In the genomic region with DNA sequence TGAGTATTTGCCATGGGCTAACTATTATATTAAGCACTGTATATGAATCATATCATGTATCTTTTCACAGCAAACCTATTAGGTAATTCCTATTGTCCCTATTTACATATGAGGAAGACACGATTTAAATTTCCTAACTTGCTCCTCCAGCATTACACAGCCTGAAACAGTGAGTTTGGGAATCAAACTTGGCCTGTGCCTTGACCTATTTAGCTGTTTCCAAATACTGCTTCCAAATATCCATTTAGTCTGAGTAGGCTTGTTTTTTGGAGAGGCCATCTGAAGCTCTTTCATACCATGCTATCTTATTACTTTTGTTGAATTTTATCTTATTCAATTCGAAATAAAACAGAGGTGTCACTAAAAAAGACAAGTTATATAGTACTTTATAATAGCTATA, we compare ENCODE assay signal across 19 cellular contexts.
DNase-seq lines count a peak whose midpoint lies in the region; ATAC-seq, FAIRE-seq and TF ChIP-seq lines count a peak whose summit lies in the region.
"Had no signal": no experiment of that assay in that cellular context is flagged by ENCODE, and none has a peak within 500 bp of the region (broad histone marks: within the 10 kb centered on the region; RNA-seq: fewer than 3 reads in every experiment).

No MANE protein-coding gene starts in this region.

- WGBS in gastroesophageal sphincter (ENCODE audit: low coverage in 1 of 2), 2 donors = 63 to 71% methylated on average over 2 of the region's 2 CpGs

- POLR2A ChIA-PET in activated CD4-positive, alpha-beta memory T cell treated with anti-CD3 and anti-CD28 coated beads, Interleukin-2, amount 10 ng/mL, durations not matched to agents 7 days and 5 days (lab: Charles Lee) = no interaction called here

- H3K27me3 ChIP-seq in gastroesophageal sphincter = no peaks in the 10 kb centered on the region
- no peaks in the 10 kb centered on the region for H3K27me3 ChIP-seq in keratinocyte (ENCODE audit: control insufficient read depth, extremely low read depth, insufficient read depth, low read length)

- H3K4me3 ChIP-seq in gastroesophageal sphincter = no peak overlapping the region
- no peak overlapping the region for H3K4me3 ChIP-seq in keratinocyte (ENCODE audit: control insufficient read depth in 2 of 3, extremely low read depth in 1 of 3, insufficient read depth in 2 of 3, low read depth in 1 of 3, low read length in 3 of 3)

- H3K4me1 ChIP-seq in gastroesophageal sphincter = no peaks in the 10 kb centered on the region
- peaks cover 3% of the 10 kb centered on the region for H3K4me1 ChIP-seq in keratinocyte (ENCODE audit: control insufficient read depth, extremely low read depth, insufficient read depth, low read length)

- FAIRE-seq in keratinocyte (lab: Jason Lieb, UNC) = peak; percentile 9
- no peak for FAIRE-seq in HTR-8/SVneo (lab: Jason Lieb, UNC)
- FAIRE-seq: D721Med had no signal

- H4K20me1 ChIP-seq in keratinocyte (ENCODE audit: control insufficient read depth, extremely low read depth, insufficient read depth, low read length) = no peaks in the 10 kb centered on the region

- dilution Hi-C loops in keratinocyte (cut with MboI; ENCODE audit: extremely low pct_ligation_motif_present, low sequenced_read_pairs) = no loop called here

- no peaks in the 10 kb centered on the region for H3K79me2 ChIP-seq in keratinocyte (ENCODE audit: control insufficient read depth, insufficient read depth, low read length)

- H3K4me1 Mint-ChIP-seq in stimulated activated naive CD8-positive, alpha-beta T cell treated with anti-CD3 and anti-CD28 coated beads, Interleukin-15, amount 100 ng/mL, for 72 hours = no peaks in the 10 kb centered on the region
- H3K4me1 Mint-ChIP-seq in activated CD4-positive, alpha-beta memory T cell treated with anti-CD3 and anti-CD28 coated beads, Interleukin-2, amount 10 ng/mL, durations not matched to agents 7 days and 5 days = no peaks in the 10 kb centered on the region
- H3K4me1 Mint-ChIP-seq: CD14-positive monocyte had no signal

- no peaks in the 10 kb centered on the region for H3K9me1 ChIP-seq in keratinocyte (ENCODE audit: control insufficient read depth, extremely low read depth, insufficient read depth, low read length)

- H3K36me3 Mint-ChIP-seq in activated CD4-positive, alpha-beta memory T cell treated with anti-CD3 and anti-CD28 coated beads, Interleukin-2, amount 10 ng/mL, durations not matched to agents 7 days and 5 days (ENCODE audit: low read depth) = no peaks in the 10 kb centered on the region
- H3K36me3 Mint-ChIP-seq: CD14-positive monocyte; CD8-positive, alpha-beta T cell had no signal

- H3K36me3 ChIP-seq in gastroesophageal sphincter = no peaks in the 10 kb centered on the region
- H3K36me3 ChIP-seq in keratinocyte (ENCODE audit: control insufficient read depth in 2 of 2, extremely low read depth in 1 of 2, insufficient read depth in 2 of 2, low read length in 2 of 2) = no peaks in the 10 kb centered on the region

- H3K9me3 ChIP-seq in gastroesophageal sphincter (no peaks in the 10 kb centered on the region), keratinocyte (ENCODE audit: control insufficient read depth, low read depth, low read length) (no peaks in the 10 kb centered on the region)

- TF ChIP-seq POLR2A in gastroesophageal sphincter (IDR thresholded peaks at IDR 0.05) = no peak

- TF ChIP-seq EP300 in gastroesophageal sphincter (IDR thresholded peaks at IDR 0.05) = no peak

- no peak overlapping the region for H3K9ac ChIP-seq in keratinocyte (ENCODE audit: control insufficient read depth, extremely low read depth, insufficient read depth, low read length)

- TF ChIP-seq CTCF in gastroesophageal sphincter (IDR thresholded peaks at IDR 0.05) (no peak), keratinocyte (optimal IDR thresholded peaks at IDR 0.05 in 1 of 3, IDR thresholded peaks at IDR 0.05 in 1 of 3, conservative IDR thresholded peaks at IDR 0.05 in 1 of 3; ENCODE audit: extremely low read depth in 1 of 3, insufficient read depth in 2 of 3, low read length in 3 of 3) (no peak)

- H3K4me3 Mint-ChIP-seq in stimulated activated naive CD8-positive, alpha-beta T cell treated with anti-CD3 and anti-CD28 coated beads, Interleukin-15, amount 100 ng/mL, for 72 hours = no peak overlapping the region
- H3K4me3 Mint-ChIP-seq in activated CD4-positive, alpha-beta memory T cell treated with anti-CD3 and anti-CD28 coated beads, Interleukin-2, amount 10 ng/mL, durations not matched to agents 7 days and 5 days = no peak overlapping the region
- H3K4me3 Mint-ChIP-seq: CD14-positive monocyte; CD8-positive, alpha-beta T cell; HFFc6 had no signal

- intact Hi-C loops in Right ventricle myocardium inferior (cut with DNase I) = no loop called here
- intact Hi-C loops in cardiac septum (cut with DNase I) = no loop called here

- no peak overlapping the region for H2AFZ ChIP-seq in keratinocyte (ENCODE audit: control insufficient read depth, low read length)

- no peak overlapping the region for H3K27ac Mint-ChIP-seq in stimulated activated naive CD8-positive, alpha-beta T cell treated with anti-CD3 and anti-CD28 coated beads, Interleukin-15, amount 100 ng/mL, for 72 hours
- H3K27ac Mint-ChIP-seq in activated CD4-positive, alpha-beta memory T cell treated with anti-CD3 and anti-CD28 coated beads, Interleukin-2, amount 10 ng/mL, durations not matched to agents 7 days and 5 days = no peak overlapping the region
- H3K27ac Mint-ChIP-seq: CD14-positive monocyte; CD8-positive, alpha-beta T cell; HFFc6 had no signal

- peaks cover 5 to 25% of the 10 kb centered on the region in 2 donors for H3K9me3 Mint-ChIP-seq in stimulated activated naive CD8-positive, alpha-beta T cell treated with anti-CD3 and anti-CD28 coated beads, Interleukin-15, amount 100 ng/mL, for 72 hours
- H3K9me3 Mint-ChIP-seq in activated CD4-positive, alpha-beta memory T cell treated with anti-CD3 and anti-CD28 coated beads, Interleukin-2, amount 10 ng/mL, durations not matched to agents 7 days and 5 days = peaks cover 15% of the 10 kb centered on the region

- DNase-seq in Right ventricle myocardium inferior (ENCODE audit: missing footprints) (no peak), cardiac septum (ENCODE audit: low spot score) (no peak), keratinocyte (ENCODE audit: low read depth, low spot score) (no peak), HTR-8/SVneo (ENCODE audit: insufficient read length, low spot score) (no peak)
- no peak for DNase-seq in stimulated activated naive CD8-positive, alpha-beta T cell treated with anti-CD3 and anti-CD28 coated beads, Interleukin-15, amount 100 ng/mL, for 72 hours
- DNase-seq in activated CD4-positive, alpha-beta memory T cell treated with anti-CD3 and anti-CD28 coated beads, Interleukin-2, amount 10 ng/mL, durations not matched to agents 7 days and 5 days = no peak
- DNase-seq: CD8-positive, alpha-beta T cell; COR-L47; DMS153; DMS79 treated with DMSO at 0.1 percent for 48 hours; EL; GDM1; HCEC 1CT; HFFc6 had no signal

- no peak overlapping the region for H3K4me2 ChIP-seq in keratinocyte (ENCODE audit: control insufficient read depth, extremely low read depth, insufficient read depth, low read depth, low read length)

- ATAC-seq in Right ventricle myocardium inferior = peak; percentile 75
- peak; percentile 66 for ATAC-seq in gastroesophageal sphincter
- no peak for ATAC-seq in stimulated activated naive CD8-positive, alpha-beta T cell treated with anti-CD3 and anti-CD28 coated beads, Interleukin-15, amount 100 ng/mL, for 72 hours
- ATAC-seq in HG03175 (IDR thresholded peaks at IDR 0.05; ENCODE audit: unreplicated experiment) = no peak
- ATAC-seq: CD8-positive, alpha-beta T cell had no signal

- no peaks in the 10 kb centered on the region for H3K27me3 Mint-ChIP-seq in stimulated activated naive CD8-positive, alpha-beta T cell treated with anti-CD3 and anti-CD28 coated beads, Interleukin-15, amount 100 ng/mL, for 72 hours
- no peaks in the 10 kb centered on the region for H3K27me3 Mint-ChIP-seq in activated CD4-positive, alpha-beta memory T cell treated with anti-CD3 and anti-CD28 coated beads, Interleukin-2, amount 10 ng/mL, durations not matched to agents 7 days and 5 days

- H3K27ac ChIP-seq in gastroesophageal sphincter = peak overlapping the region in 1 of 4 donors; percentile 8
- H3K27ac ChIP-seq in keratinocyte (ENCODE audit: control insufficient read depth, insufficient read depth, low read length) = no peak overlapping the region
- H3K27ac ChIP-seq: 22Rv1 had no signal

- CTCF ChIA-PET in activated CD4-positive, alpha-beta memory T cell treated with anti-CD3 and anti-CD28 coated beads, Interleukin-2, amount 10 ng/mL, durations not matched to agents 7 days and 5 days (lab: Charles Lee) = no interaction called here

Comparison
In these comparisons a context has a peak if more than half of its experiments do, and no peak if none do; other contexts are left out.
1. ATAC-seq: peak in Right ventricle myocardium inferior (single experiment) and gastroesophageal sphincter (single experiment); none in stimulated activated naive CD8-positive, alpha-beta T cell treated with anti-CD3 and anti-CD28 coated beads, Interleukin-15, amount 100 ng/mL, for 72 hours (single experiment) and HG03175 (single experiment).